ENCODE assay signal across 24 cellular contexts in the genomic region with DNA sequence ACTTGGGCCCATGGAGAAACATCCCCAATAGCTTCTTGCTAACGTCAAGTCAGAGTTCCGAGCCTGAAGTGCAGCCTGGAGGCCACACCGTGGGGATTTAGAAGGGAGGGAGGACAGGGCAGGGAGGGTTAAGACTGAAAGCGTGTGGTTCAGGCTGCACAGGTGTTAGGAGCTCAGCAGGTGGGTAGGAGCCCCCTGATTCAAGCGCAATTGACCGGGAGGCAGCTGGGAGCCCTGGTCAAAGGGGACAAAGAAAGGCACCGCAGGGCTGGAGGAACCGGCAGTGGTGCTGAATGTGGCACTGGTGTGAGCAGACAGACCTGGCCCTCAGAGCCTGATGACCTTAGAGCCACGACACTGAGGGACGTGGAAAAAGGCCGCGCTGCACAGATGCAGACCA.
DNase-seq lines count a peak whose midpoint lies in the region; ATAC-seq, FAIRE-seq and TF ChIP-seq lines count a peak whose summit lies in the region.
"Had no signal": no experiment of that assay in that cellular context is flagged by ENCODE, and none has a peak within 500 bp of the region (broad histone marks: within the 10 kb centered on the region; RNA-seq: fewer than 3 reads in every experiment).

No MANE protein-coding gene starts in this region.

- H4K20me1 ChIP-seq in GM23338 (replicated peaks; ENCODE audit: insufficient read depth) (no peaks in the 10 kb centered on the region), H1 (replicated peaks in 1 of 2; ENCODE audit: control insufficient read depth in 1 of 2, insufficient read depth in 2 of 2, low read length in 2 of 2) (peaks cover 0 to 7% of the 10 kb centered on the region in 2 experiments)
- H4K20me1 ChIP-seq: BLaER1 treated with 17β-estradiol and CSF1 and Interleukin-3, amounts not matched to agents 10 nM and 100 nM had no signal

- H3K27me3 Mint-ChIP-seq in GM23338 (ENCODE audit: insufficient read depth, low read depth, poor library complexity) (peaks cover 3% of the 10 kb centered on the region), nephron progenitor cell (ENCODE audit: low read depth, poor library complexity) (no peaks in the 10 kb centered on the region)

- no peak overlapping the region for H3K18ac ChIP-seq in H1 (ENCODE audit: extremely low read depth, low read length)

- TF ChIP-seq EP300 in H1 (IDR thresholded peaks at IDR 0.05; ENCODE audit: borderline replicate concordance in 1 of 2, low read depth in 2 of 2, low read length in 2 of 2) = no peak; a peak in 1 of 3 replicates

- 0 out of 2 replicates have a peak, but pooled peaks cover 5% of the 10 kb centered on the region for H3K9me2 ChIP-seq in GM23338 (ENCODE audit: insufficient read depth)

- DNase-seq in GM23338 (ENCODE audit: low spot score) (peak; percentile 28), NCI-H146 (lab: John Stamatoyannopoulos, UW) (peak; percentile 78), H1 (ENCODE audit: low read depth in 1 of 2, low spot score in 2 of 2) (peak in 1 of 2 experiments; percentile 60), nephron progenitor cell (peak; percentile 15), OCI-M2 (lab: John Stamatoyannopoulos, UW; ENCODE audit: unreplicated experiment) (no peak), NCI-H1436 (lab: John Stamatoyannopoulos, UW) (no peak)
- DNase-seq: AML-193; CD4-positive, alpha-beta T cell; COR-L47; GDM1; MM.1S; NCI-H1048; NCI-H1436 treated with DMSO at 0.1 percent for 48 hours; NCI-H2029; NCI-H526 treated with DMSO at 0.1 percent for 48 hours; SIG-M5 had no signal

- H3K4me1 Mint-ChIP-seq in GM23338 (peaks cover 3% of the 10 kb centered on the region; the same call in 1 of the 3 replicates), nephron progenitor cell (no peaks in the 10 kb centered on the region)
- H3K4me1 Mint-ChIP-seq: IgD-negative memory B cell had no signal

- no peak overlapping the region for H4K8ac ChIP-seq in H1 (ENCODE audit: extremely low read depth, insufficient read depth, low read length)

- H3K23me2 ChIP-seq in H1 (ENCODE audit: low read depth, low read length) = peaks cover 8% of the 10 kb centered on the region

- POLR2A ChIA-PET in H1 (lab: Charles Lee; ENCODE audit: partially characterized antibody) = interaction anchor here (0.6 kb wide), 1 partner anchor 8 kb away, joined by 3 read pairs; no protein-coding TSS in a partner anchor

- no peak overlapping the region for H3K27ac Mint-ChIP-seq in GM23338
- no peak overlapping the region for H3K27ac Mint-ChIP-seq in nephron progenitor cell
- H3K27ac Mint-ChIP-seq: CD4-positive, alpha-beta T cell; IgD-negative memory B cell had no signal

- 40% methylated on average over 12 of the region's 12 CpGs; no CpG with 5 or more reads in 1 of the 2 experiments for WGBS in H1 (ENCODE audit: extremely low coverage in 1 of 2, insufficient coverage in 1 of 2, insufficient read length in 1 of 2, insufficient replicate concordance in 2 of 2, low coverage in 1 of 2, low lambda C conversion rate in 2 of 2, missing lambda C conversion rate in 1 of 2), 2 experiments

- TF ChIP-seq CTCF in GM23338 (conservative IDR thresholded peaks at IDR 0.05; ENCODE audit: low read depth in 2 of 2) (no peak), H1 (IDR thresholded peaks at IDR 0.05; ENCODE audit: control extremely low read depth in 1 of 3, insufficient read depth in 1 of 3, low read depth in 1 of 3, low read length in 3 of 3) (no peak), nephron progenitor cell (IDR thresholded peaks at IDR 0.05) (no peak)

- H3K27me3 ChIP-seq in GM23338 (ENCODE audit: insufficient read depth) = no peaks in the 10 kb centered on the region
- peaks cover 0 to 3% (median 0%) of the 10 kb centered on the region in 4 experiments; a peak in 1 of 7 replicates for H3K27me3 ChIP-seq in H1 (replicated peaks in 1 of 4; ENCODE audit: control insufficient read depth in 3 of 4, extremely low read depth in 1 of 4, insufficient read depth in 3 of 4, low read length in 3 of 4)
- H3K27me3 ChIP-seq: BLaER1 treated with 17β-estradiol and CSF1 and Interleukin-3, amounts not matched to agents 10 nM and 100 nM had no signal

- no peaks in the 10 kb centered on the region for H3K36me3 ChIP-seq in GM23338 (ENCODE audit: insufficient read depth)
- H3K36me3 ChIP-seq in H1 (ENCODE audit: control insufficient read depth in 2 of 4, insufficient read depth in 4 of 4, low read length in 3 of 4) = no peaks in the 10 kb centered on the region
- H3K36me3 ChIP-seq: BLaER1 treated with 17β-estradiol and CSF1 and Interleukin-3, amounts not matched to agents 10 nM and 100 nM had no signal

- H3K27ac ChIP-seq in GM23338 (ENCODE audit: low read depth) = no peak overlapping the region
- H3K27ac ChIP-seq in H1 (ENCODE audit: low read depth, low read length) = no peak overlapping the region
- H3K27ac ChIP-seq: A549; BLaER1 treated with 17β-estradiol and CSF1 and Interleukin-3, amounts not matched to agents 10 nM and 100 nM; KMS-11; SK-N-MC had no signal

- H3K9me3 Mint-ChIP-seq in GM23338 (peaks cover 6% of the 10 kb centered on the region; the same call in 2 of the 3 replicates), nephron progenitor cell (peaks cover 28% of the 10 kb centered on the region)

- H2BK20ac ChIP-seq in H1 (ENCODE audit: low read length) = no peak overlapping the region

- H3F3A ChIP-seq in GM23338 (replicated peaks; ENCODE audit: low read depth) = no peaks in the 10 kb centered on the region

- H3K4me3 ChIP-seq in GM23338 (no peak overlapping the region), H1 (ENCODE audit: extremely low read depth in 1 of 4, insufficient read depth in 2 of 4, low read depth in 3 of 4, low read length in 4 of 4) (no peak overlapping the region)
- H3K4me3 ChIP-seq: A549; BLaER1 treated with 17β-estradiol and CSF1 and Interleukin-3, amounts not matched to agents 10 nM and 100 nM; GM12878; SK-N-MC had no signal

- 0 out of 2 replicates have a peak overlapping the region, but pooled peaks have one; percentile 41 for H2BK12ac ChIP-seq in H1 (ENCODE audit: low read depth, low read length)

- no peaks in the 10 kb centered on the region for H3K36me3 Mint-ChIP-seq in GM23338 (ENCODE audit: low read depth)
- H3K36me3 Mint-ChIP-seq in nephron progenitor cell (ENCODE audit: low read depth) = peaks cover 9% of the 10 kb centered on the region

- H3K4me3 Mint-ChIP-seq in GM23338 (no peak overlapping the region), nephron progenitor cell (no peak overlapping the region)
- H3K4me3 Mint-ChIP-seq: CD4-positive, alpha-beta T cell; IgD-negative memory B cell had no signal

- H3K4me1 ChIP-seq in GM23338 (ENCODE audit: insufficient read depth) (no peaks in the 10 kb centered on the region), H1 (replicated peaks in 1 of 4; ENCODE audit: control insufficient read depth in 3 of 4, insufficient read depth in 4 of 4, low read length in 3 of 4) (peaks cover 0 to 8% (median 5%) of the 10 kb centered on the region in 4 experiments; a peak in 4 of 7 replicates)
- H3K4me1 ChIP-seq: A549 had no signal

- H2BK15ac ChIP-seq in H1 (ENCODE audit: low read length) = no peak overlapping the region

- H2BK5ac ChIP-seq in H1 (ENCODE audit: low read depth, low read length) = 0 out of 2 replicates have a peak overlapping the region, but pooled peaks have one; percentile 8

- no peak for TF ChIP-seq POLR2A in H1 (IDR thresholded peaks at IDR 0.05; ENCODE audit: control extremely low read depth in 1 of 2, low read depth in 2 of 2, low read length in 2 of 2)

- H3K14ac ChIP-seq in H1 (ENCODE audit: insufficient read length) = no peak overlapping the region

- CTCF ChIA-PET in H1 (lab: Charles Lee; ENCODE audit: partially characterized antibody) = no interaction called here

- H3K9me3 ChIP-seq in H1 (ENCODE audit: insufficient read depth in 2 of 2, low read depth in 1 of 2, low read length in 1 of 2) = peaks cover 0 to 3% of the 10 kb centered on the region in 2 experiments; a peak in 2 of 4 replicates

- no peak overlapping the region for H4K5ac ChIP-seq in H1 (ENCODE audit: insufficient read length, low read depth, low read length)

- H3K56ac ChIP-seq in H1 (replicated peaks; ENCODE audit: insufficient read length, low read depth, low read length) = no peak overlapping the region

- no peak overlapping the region for H3K4ac ChIP-seq in H1 (replicated peaks; ENCODE audit: insufficient read length, low read depth, low read length)

- ATAC-seq in GM23338 (peak; percentile 93), HG02973 (IDR thresholded peaks at IDR 0.05; ENCODE audit: unreplicated experiment) (no peak)
- ATAC-seq: A549, GM12878 had no signal

- no peak overlapping the region for H2BK120ac ChIP-seq in H1 (replicated peaks; ENCODE audit: low read depth, low read length)

- H4K91ac ChIP-seq in H1 (replicated peaks; ENCODE audit: insufficient read length, low read length) = no peak overlapping the region

- TF ChIP-seq RAD21 in H1 (IDR thresholded peaks at IDR 0.05 in 1 of 2, conservative IDR thresholded peaks at IDR 0.05 in 1 of 2; ENCODE audit: low read depth in 2 of 2, low read length in 2 of 2) = peak in 1 of 2 experiments; percentile 25; a peak in 3 of 4 replicates

- no peaks in the 10 kb centered on the region for H3K79me2 ChIP-seq in GM23338 (replicated peaks; ENCODE audit: insufficient read depth)
- H3K79me2 ChIP-seq in H1 (ENCODE audit: control insufficient read depth in 1 of 2, insufficient read depth in 2 of 2, low read length in 2 of 2) = no peaks in the 10 kb centered on the region

- H3K4me2 ChIP-seq in GM23338 = no peak overlapping the region
- no peak overlapping the region; a peak in 1 of 4 replicates for H3K4me2 ChIP-seq in H1 (ENCODE audit: insufficient read depth in 1 of 2, low read depth in 2 of 2, low read length in 2 of 2)
- H3K4me2 ChIP-seq: A549; BLaER1 treated with 17β-estradiol and CSF1 and Interleukin-3, amounts not matched to agents 10 nM and 100 nM; KMS-11 had no signal

- no peak overlapping the region for H2AK5ac ChIP-seq in H1 (ENCODE audit: low read depth, low read length)

- H2AFZ ChIP-seq in GM23338 (peak overlapping the region; percentile 72), H1 (ENCODE audit: low read length) (0 out of 2 replicates have a peak overlapping the region, but pooled peaks have one; percentile 67)

- FAIRE-seq in H1 (lab: Jason Lieb, UNC) = no peak
- FAIRE-seq: A549, GM12878, RCC 7860 had no signal

- no peak overlapping the region for H3K9ac ChIP-seq in H1 (replicated peaks in 1 of 4; ENCODE audit: extremely low read depth in 1 of 4, low read depth in 3 of 4, low read length in 3 of 4)
- H3K9ac ChIP-seq: BLaER1 treated with 17β-estradiol and CSF1 and Interleukin-3, amounts not matched to agents 10 nM and 100 nM; KMS-11 had no signal

- H3K23ac ChIP-seq in H1 (ENCODE audit: insufficient read length) = no peak overlapping the region

- H3K79me1 ChIP-seq in H1 (ENCODE audit: low read depth, low read length) = no peaks in the 10 kb centered on the region

TF ChIP-seq in GM23338, 12 proteins besides CTCF, POLR2A, EP300 and RAD21 (continues in another document):
- TF ChIP-seq STAT1 (IDR thresholded peaks at IDR 0.05; ENCODE audit: unreplicated experiment) (no peak), JUNB (IDR thresholded peaks at IDR 0.05; ENCODE audit: unreplicated experiment) (no peak)

TF ChIP-seq in H1, 55 proteins besides CTCF, POLR2A, EP300 and RAD21 (continues in another document):
- peak; percentile 92 for TF ChIP-seq TCF12 (IDR thresholded peaks at IDR 0.05; ENCODE audit: low read depth, low read length)
- no peak for TF ChIP-seq GABPA (IDR thresholded peaks at IDR 0.05; ENCODE audit: borderline replicate concordance, insufficient read depth, low read length)
- no peak for TF ChIP-seq MAFK (IDR thresholded peaks at IDR 0.05; ENCODE audit: low read depth, low read length)
- TF ChIP-seq PHF8 (conservative IDR thresholded peaks at IDR 0.05; ENCODE audit: low read depth, low read length) = no peak

Comparison
In these comparisons a context has a peak if more than half of its experiments do, and no peak if none do; other contexts are left out.
1. DNase-seq: peak in GM23338 (single experiment), NCI-H146 (single experiment) and nephron progenitor cell (single experiment); none in OCI-M2 (single experiment) and NCI-H1436 (single experiment).